ENCODE assay signal across 11 cellular contexts in the genomic region with DNA sequence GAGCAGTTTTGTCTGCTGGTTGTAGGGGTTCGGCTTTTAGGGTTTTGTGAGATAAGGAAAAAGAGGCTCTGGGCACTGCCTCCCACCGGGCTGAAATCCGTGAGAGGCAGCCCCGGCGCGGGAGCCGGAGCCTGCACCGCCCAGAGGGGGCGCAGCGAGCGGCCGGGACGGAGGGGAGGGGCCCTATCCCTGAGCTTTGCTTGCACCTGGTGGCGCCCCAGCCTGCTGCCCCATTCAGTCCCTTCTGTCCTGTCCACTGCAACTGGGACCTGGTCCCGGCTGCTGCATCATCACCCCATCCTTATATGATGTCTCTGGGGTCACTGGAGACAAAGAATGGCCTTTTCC. TPM values are rescaled to one million over a fixed set of nuclear protein-coding genes. Genes with fewer than 3 reads are reported as not detected.
DNase-seq lines count a peak whose midpoint lies in the region; FAIRE-seq and TF ChIP-seq lines count a peak whose summit lies in the region.
"Had no signal": no experiment of that assay in that cellular context is flagged by ENCODE, and none has a peak within 500 bp of the region (broad histone marks: within the 10 kb centered on the region; RNA-seq: fewer than 3 reads in every experiment).

No MANE protein-coding gene starts in this region.

- FAIRE-seq in GM19239 (lab: Jason Lieb, UNC): no peak
- FAIRE-seq: GM12878, small intestine had no signal

- peak overlapping the region; percentile 59 for H3K4me2 ChIP-seq in osteoblast (ENCODE audit: insufficient read depth, low read length)

- H3K79me2 ChIP-seq in osteoblast (ENCODE audit: insufficient read depth, low read length): no peaks in the 10 kb centered on the region

- TF ChIP-seq CTCF in osteoblast (IDR thresholded peaks at IDR 0.05; ENCODE audit: extremely low read depth, low read depth, low read length) (no peak), MCF 10A (IDR thresholded peaks at IDR 0.05; ENCODE audit: unreplicated experiment) (no peak)

- POLR2A ChIA-PET in MCF 10A (lab: Yijun Ruan, JAX): no interaction called here

- no peaks in the 10 kb centered on the region for H3K9me3 ChIP-seq in endocrine pancreas (ENCODE audit: control insufficient read depth, low read length)
- H3K9me3 ChIP-seq in osteoblast (ENCODE audit: low read depth, low read length): no peaks in the 10 kb centered on the region

- H3K9me3 Mint-ChIP-seq in MCF 10A (ENCODE audit: unreplicated experiment): no peaks in the 10 kb centered on the region

- H2AFZ ChIP-seq in osteoblast (ENCODE audit: low read length): no peak overlapping the region

- peaks cover 11% of the 10 kb centered on the region for H3K4me1 Mint-ChIP-seq in MCF 10A (ENCODE audit: insufficient read depth, unreplicated experiment)

- no peaks in the 10 kb centered on the region for H3K36me3 Mint-ChIP-seq in MCF 10A (ENCODE audit: insufficient read depth, unreplicated experiment)

- peaks cover 31% of the 10 kb centered on the region for H3K27me3 Mint-ChIP-seq in MCF 10A (ENCODE audit: insufficient read depth, unreplicated experiment)

- intact Hi-C loops in MCF 10A (cut with micrococcal nuclease): loop anchor here (1.0 to 2.0 kb wide), 4 partner anchors 157 to 440 kb away; no protein-coding TSS in a partner anchor

- no peak overlapping the region for H3K27ac Mint-ChIP-seq in MCF 10A (ENCODE audit: low read depth, unreplicated experiment)

- no peak overlapping the region for H3K27ac ChIP-seq in osteoblast (ENCODE audit: low read depth, low read length)

- H4K20me1 ChIP-seq in osteoblast (ENCODE audit: insufficient read depth, low read length): no peaks in the 10 kb centered on the region

- no TSS peak for BruUV-seq in MCF 10A (replicated peaks; lab: Mats Ljungman, UMichigan)

- H3K36me3 ChIP-seq in endocrine pancreas (ENCODE audit: control insufficient read depth, insufficient read depth, low read length) (no peaks in the 10 kb centered on the region), osteoblast (ENCODE audit: insufficient read depth, low read length) (no peaks in the 10 kb centered on the region)

- DNase-seq in GM03348 (ENCODE audit: low spot score) (peak; percentile 37), NCI-H526 treated with DMSO at 0.1 percent for 48 hours (lab: John Stamatoyannopoulos, UW) (peak; percentile 22), osteoblast (ENCODE audit: insufficient read length, low spot score, missing footprints) (no peak), GM19239 (ENCODE audit: insufficient read length, low spot score) (no peak), MCF 10A (ENCODE audit: unreplicated experiment) (no peak), HT-29 (ENCODE audit: low spot score) (no peak)
- DNase-seq: activated naive CD4-positive, alpha-beta T cell treated with anti-CD3 and anti-CD28 coated beads, Interleukin-2, amount 50 U/mL, for 16 hours had no signal

- H3K27me3 ChIP-seq in endocrine pancreas (ENCODE audit: control insufficient read depth, insufficient read depth, low read length): no peaks in the 10 kb centered on the region
- peaks cover 77% of the 10 kb centered on the region for H3K27me3 ChIP-seq in osteoblast (ENCODE audit: insufficient read depth, low read length)

- H3K4me3 Mint-ChIP-seq in MCF 10A (ENCODE audit: unreplicated experiment): no peak overlapping the region

- CTCF ChIA-PET in MCF 10A (lab: Yijun Ruan, JAX): interaction anchor here (0.6 to 1.1 kb wide), 2 partner anchors 38 to 106 kb away, joined by 3 read pairs; no protein-coding TSS in a partner anchor

- H3K9ac ChIP-seq in endocrine pancreas (ENCODE audit: control insufficient read depth, insufficient read depth, low read length): peak overlapping the region; percentile 90

- H3K4me1 ChIP-seq in endocrine pancreas (ENCODE audit: control insufficient read depth, insufficient read depth, low read length): peaks cover under 1% of the 10 kb centered on the region
- H3K4me1 ChIP-seq in osteoblast (ENCODE audit: insufficient read depth, low read length): peaks cover 3% of the 10 kb centered on the region

- H3K4me3 ChIP-seq in endocrine pancreas (ENCODE audit: control insufficient read depth, insufficient read depth, low read length) (peak overlapping the region; percentile 20), osteoblast (ENCODE audit: insufficient read depth, low read length) (no peak overlapping the region)
- H3K4me3 ChIP-seq: GM12878 had no signal

RNA-seq across cellular contexts. Expression of a gene that starts 0.5 kb away (rescaled TPM):
- under 0.01 and 0.36 TPM in 2 replicates for total RNA-seq in osteoblast
- total RNA-seq in MCF 10A (2022): 0.20 and 0.28 TPM in 2 replicates
- total RNA-seq in HT-29 (2014; rRNA removed; shearing (Covaris generic)): not detected in 2 replicates
- total RNA-seq: GM12878, subcutaneous adipose tissue had no signal

Comparison
In these comparisons a context has a peak if more than half of its experiments do, and no peak if none do; other contexts are left out.
1. DNase-seq: peak in GM03348 (single experiment) and NCI-H526 treated with DMSO at 0.1 percent for 48 hours (single experiment); none in osteoblast (single experiment), GM19239 (single experiment), MCF 10A (single experiment) and HT-29 (single experiment).